In genomic region chr14:77111021-77111420, GRCh38 we compare ENCODE assay signal across 12 cellular contexts. TPM values are rescaled to one million over a fixed set of nuclear protein-coding genes. Genes with fewer than 3 reads are reported as not detected.
DNase-seq lines count a peak whose midpoint lies in the region; ATAC-seq, FAIRE-seq and TF ChIP-seq lines count a peak whose summit lies in the region.
"Had no signal": no experiment of that assay in that cellular context is flagged by ENCODE, and none has a peak within 500 bp of the region (broad histone marks: within the 10 kb centered on the region; RNA-seq: fewer than 3 reads in every experiment).

No MANE protein-coding gene starts in this region.

- H3K27me3 ChIP-seq in left lung (no peaks in the 10 kb centered on the region), stomach smooth muscle (ENCODE audit: control insufficient read depth in 1 of 2, insufficient read depth in 2 of 2, low read length in 2 of 2) (no peaks in the 10 kb centered on the region)
- H3K27me3 ChIP-seq in naive thymus-derived CD4-positive, alpha-beta T cell (ENCODE audit: control insufficient read depth in 2 of 2, insufficient read depth in 2 of 2, low read length in 2 of 2): no peaks in the 10 kb centered on the region
- H3K27me3 ChIP-seq: cardiac muscle cell had no signal

- H3K4me3 ChIP-seq in left lung (no peak overlapping the region), stomach smooth muscle (ENCODE audit: low read length in 2 of 2) (no peak overlapping the region), lower leg skin (ENCODE audit: low read depth, poor library complexity, severe bottlenecking) (no peak overlapping the region)
- H3K4me3 ChIP-seq in naive thymus-derived CD4-positive, alpha-beta T cell (ENCODE audit: low read length): no peak overlapping the region
- H3K4me3 ChIP-seq: cardiac muscle cell, lung had no signal

- ATAC-seq in left lung: peak; percentile 74
- ATAC-seq in naive thymus-derived CD4-positive, alpha-beta T cell: no peak

- H3K4me3 Mint-ChIP-seq in endothelial cell (ENCODE audit: unreplicated experiment): peak overlapping the region; percentile 48
- H3K4me3 Mint-ChIP-seq in naive thymus-derived CD4-positive, alpha-beta T cell: no peak overlapping the region

- no peaks in the 10 kb centered on the region for H3K9me3 Mint-ChIP-seq in endothelial cell (ENCODE audit: unreplicated experiment)
- no peaks in the 10 kb centered on the region for H3K9me3 Mint-ChIP-seq in naive thymus-derived CD4-positive, alpha-beta T cell

- peaks cover 70% of the 10 kb centered on the region for H3K4me1 Mint-ChIP-seq in endothelial cell (ENCODE audit: unreplicated experiment)
- H3K4me1 Mint-ChIP-seq in naive thymus-derived CD4-positive, alpha-beta T cell: peaks cover 0 to 1% (median 0%) of the 10 kb centered on the region in 7 donors

- no peaks in the 10 kb centered on the region for H3K9me3 ChIP-seq in left lung
- no peaks in the 10 kb centered on the region for H3K9me3 ChIP-seq in stomach smooth muscle (ENCODE audit: control insufficient read depth in 2 of 2, low read length in 2 of 2)
- no peaks in the 10 kb centered on the region for H3K9me3 ChIP-seq in naive thymus-derived CD4-positive, alpha-beta T cell (ENCODE audit: control insufficient read depth in 2 of 3, low read length in 3 of 3)

- peaks cover 34% of the 10 kb centered on the region for H3K36me3 Mint-ChIP-seq in endothelial cell (ENCODE audit: low read depth, unreplicated experiment)
- H3K36me3 Mint-ChIP-seq in naive thymus-derived CD4-positive, alpha-beta T cell: peaks cover 17 to 60% (median 28%) of the 10 kb centered on the region in 5 donors

- H3K4me1 ChIP-seq in left lung (no peaks in the 10 kb centered on the region), stomach smooth muscle (ENCODE audit: control insufficient read depth, insufficient read depth, low read length) (peaks cover 7% of the 10 kb centered on the region)
- no peaks in the 10 kb centered on the region for H3K4me1 ChIP-seq in naive thymus-derived CD4-positive, alpha-beta T cell (ENCODE audit: control insufficient read depth in 2 of 2, insufficient read depth in 2 of 2, low read length in 2 of 2)

- peaks cover 4% of the 10 kb centered on the region for H3K27me3 Mint-ChIP-seq in endothelial cell (ENCODE audit: unreplicated experiment)
- H3K27me3 Mint-ChIP-seq in naive thymus-derived CD4-positive, alpha-beta T cell: no peaks in the 10 kb centered on the region

- no peak for TF ChIP-seq CTCF in endothelial cell (IDR thresholded peaks at IDR 0.05; ENCODE audit: unreplicated experiment)
- no peak for TF ChIP-seq CTCF in left lung (IDR thresholded peaks at IDR 0.05)
- no peak for TF ChIP-seq CTCF in lower leg skin (IDR thresholded peaks at IDR 0.05)

- peak; percentile 61; the same call in 1 of the 2 replicates for TF ChIP-seq EP300 in Ishikawa (IDR thresholded peaks at IDR 0.05; ENCODE audit: borderline replicate concordance)

- peak overlapping the region; percentile 4 to 55 for H3K9ac ChIP-seq in stomach smooth muscle (ENCODE audit: low read length in 2 of 2)

- intact Hi-C loops in left lung (cut with DNase I): no loop called here
- intact Hi-C loops in naive thymus-derived CD4-positive, alpha-beta T cell (cut with micrococcal nuclease): no loop called here
- intact Hi-C loops in lower leg skin (cut with DNase I; ENCODE audit: low total_unique reads): no loop called here

- peak overlapping the region; percentile 100 for H3K27ac Mint-ChIP-seq in endothelial cell (ENCODE audit: unreplicated experiment)
- H3K27ac Mint-ChIP-seq in naive thymus-derived CD4-positive, alpha-beta T cell: no peak overlapping the region

- 24 to 36% methylated on average over 5 of the region's 5 CpGs for WGBS in lower leg skin, 2 donors

- no peak for FAIRE-seq in GM12891 (lab: Jason Lieb, UNC)
- FAIRE-seq: GM18507 had no signal

- peak; percentile 17; the same call in 1 of the 2 replicates for TF ChIP-seq RAD21 in Ishikawa (IDR thresholded peaks at IDR 0.05; ENCODE audit: low read depth)

- peak; percentile 45 for DNase-seq in endothelial cell (ENCODE audit: low spot score)
- no peak for DNase-seq in left lung
- no peak for DNase-seq in activated CD8-positive, alpha-beta memory T cell treated with anti-CD3 and anti-CD28 coated beads, Interleukin-2, amount 50 U/mL, for 48 hours
- DNase-seq in naive thymus-derived CD4-positive, alpha-beta T cell: no peak
- DNase-seq in lower leg skin (ENCODE audit: low spot score in 2 of 2): no peak
- DNase-seq in GM12891 (ENCODE audit: insufficient read length, low spot score): no peak
- DNase-seq: NCI-H2029 had no signal

- H3K27ac ChIP-seq in left lung (peak overlapping the region; percentile 24 to 46), stomach smooth muscle (ENCODE audit: low read length) (peak overlapping the region; percentile 56)
- H3K27ac ChIP-seq in naive thymus-derived CD4-positive, alpha-beta T cell (ENCODE audit: low read depth, low read length): no peak overlapping the region
- H3K27ac ChIP-seq: cardiac muscle cell had no signal

- H3K36me3 ChIP-seq in left lung: peaks cover 0 to 80% of the 10 kb centered on the region in 2 donors
- H3K36me3 ChIP-seq in stomach smooth muscle (ENCODE audit: control insufficient read depth in 2 of 2, insufficient read depth in 2 of 2, low read length in 2 of 2): peaks cover 31 to 45% of the 10 kb centered on the region in 2 donors
- peaks cover 0 to 61% (median 5%) of the 10 kb centered on the region in 3 experiments for H3K36me3 ChIP-seq in naive thymus-derived CD4-positive, alpha-beta T cell (ENCODE audit: control insufficient read depth in 2 of 3, insufficient read depth in 3 of 3, low read length in 3 of 3)

- CTCF ChIA-PET in naive thymus-derived CD4-positive, alpha-beta T cell (lab: Charles Lee): interaction anchor here (0.6 to 0.9 kb wide), 3 partner anchors 8 to 17 kb away, joined by 3 read pairs; no protein-coding TSS in a partner anchor

- TF ChIP-seq POLR2A in lower leg skin (IDR thresholded peaks at IDR 0.05) (no peak), GM12891 (IDR thresholded peaks at IDR 0.05; ENCODE audit: low read depth, low read length) (no peak)

- POLR2A ChIA-PET in naive thymus-derived CD4-positive, alpha-beta T cell (lab: Charles Lee): interaction anchor here (1.3 kb wide), 1 partner anchor 13 kb away, joined by 3 read pairs; no protein-coding TSS in a partner anchor

TF ChIP-seq in Ishikawa, 13 proteins besides CTCF, POLR2A, EP300 and RAD21 (continues in another document):
- TF ChIP-seq CEBPB (IDR thresholded peaks at IDR 0.05): no peak
- TF ChIP-seq NFIC (IDR thresholded peaks at IDR 0.05): peak; percentile 51

TF ChIP-seq in GM12891, 5 proteins besides CTCF, POLR2A, EP300 and RAD21:
- no peak for TF ChIP-seq PAX5 (IDR thresholded peaks at IDR 0.05; ENCODE audit: insufficient read depth, low read length, severe bottlenecking)
- TF ChIP-seq TAF1 (IDR thresholded peaks at IDR 0.05; ENCODE audit: low read depth, low read length): no peak
- no peak for TF ChIP-seq POU2F2 (IDR thresholded peaks at IDR 0.05; ENCODE audit: low read depth, low read length)
- TF ChIP-seq POLR2AphosphoS5 (IDR thresholded peaks at IDR 0.05; ENCODE audit: low read depth, low read length): no peak
- TF ChIP-seq SPI1 (IDR thresholded peaks at IDR 0.05; ENCODE audit: low read depth, low read length): no peak

RNA-seq across cellular contexts. Expression of gene CIPC, which starts 13.0 kb away (rescaled TPM):
- total RNA-seq in endothelial cell (ENCODE audit: unreplicated experiment) (42.4 TPM), left lung (10 to 100 TPM; 18.6 to 19.8 TPM), lower leg skin (10 to 100 TPM; 36.6 to 60.0 (median 52.1) TPM)
- total RNA-seq in naive thymus-derived CD4-positive, alpha-beta T cell: 10 to 100 TPM in 4 of 5 experiments, 1 to 10 TPM in 1; 5.5 to 14.2 (median 12.9) TPM
- polyA plus RNA-seq in naive thymus-derived CD4-positive, alpha-beta T cell: 1 to 10 TPM; 4.3 to 8.4 TPM
- polyA plus RNA-seq in GM12891 (2012; ENCODE audit: low read depth, missing spikeins): 6.4 TPM

RNA-seq across cellular contexts. Expression of gene ZDHHC22, which starts 30.6 kb away (rescaled TPM):
- total RNA-seq in endothelial cell (ENCODE audit: unreplicated experiment): 12.0 TPM
- total RNA-seq in left lung: not detected
- not detected for total RNA-seq in naive thymus-derived CD4-positive, alpha-beta T cell
- not detected for polyA plus RNA-seq in naive thymus-derived CD4-positive, alpha-beta T cell
- total RNA-seq in lower leg skin: not detected
- not detected for polyA plus RNA-seq in GM12891 (2012; ENCODE audit: low read depth, missing spikeins)
- total RNA-seq: lung had no signal
- polyA plus RNA-seq: cardiac muscle cell had no signal

Comparison
In these comparisons a context has a peak if more than half of its experiments do, and no peak if none do; other contexts are left out.
1. RNA of gene ZDHHC22, which starts 30.6 kb away (total RNA-seq): 12.0 TPM in endothelial cell (single experiment); not detected in left lung, not detected in naive thymus-derived CD4-positive, alpha-beta T cell and not detected in lower leg skin; every median in the first group is over 10 times any median in the second.